8 cellular contexts compared by ENCODE assay signal in genomic region chr6:52881662-52881995, GRCh38. TPM values are rescaled to one million over a fixed set of nuclear protein-coding genes. Genes with fewer than 3 reads are reported as not detected.
DNase-seq lines count a peak whose midpoint lies in the region; TF ChIP-seq lines count a peak whose summit lies in the region.

No MANE protein-coding gene starts in this region.

- H3K9ac ChIP-seq in OCI-LY3 (ENCODE audit: low read length) = no peak overlapping the region

- no peaks in the 10 kb centered on the region for H3K36me3 Mint-ChIP-seq in nephron progenitor cell (ENCODE audit: low read depth)

- H3K4me3 Mint-ChIP-seq in nephron progenitor cell = peak overlapping the region; percentile 84

- no peaks in the 10 kb centered on the region for H3K79me2 ChIP-seq in OCI-LY3 (ENCODE audit: low read length)

- peak overlapping the region; percentile 93 for H2AFZ ChIP-seq in OCI-LY3 (ENCODE audit: low read depth, low read length)

- H3K36me3 ChIP-seq in BE2C = no peaks in the 10 kb centered on the region
- no peaks in the 10 kb centered on the region for H3K36me3 ChIP-seq in OCI-LY3 (replicated peaks; ENCODE audit: low read depth, low read length)
- no peaks in the 10 kb centered on the region for H3K36me3 ChIP-seq in effector memory CD4-positive, alpha-beta T cell (ENCODE audit: control insufficient read depth, insufficient read depth, low read length)
- H3K36me3 ChIP-seq in HAP-1 (replicated peaks) = no peaks in the 10 kb centered on the region

- no peak overlapping the region for H3K27ac ChIP-seq in OCI-LY3 (ENCODE audit: low read length)
- no peak overlapping the region for H3K27ac ChIP-seq in effector memory CD4-positive, alpha-beta T cell (ENCODE audit: insufficient read depth, low read length, poor library complexity, severe bottlenecking)

- H3K4me2 ChIP-seq in OCI-LY3 (ENCODE audit: low read length) = peak overlapping the region; percentile 70

- DNase-seq in BE2C (no peak), nephron progenitor cell (no peak), SKM-1 treated with dmso at 0.1 percent for 144 hours (lab: John Stamatoyannopoulos, UW; ENCODE audit: unreplicated experiment) (no peak), epidermal melanocyte (ENCODE audit: insufficient read length, low spot score) (no peak), HAP-1 (ENCODE audit: low spot score in 2 of 2) (no peak), GDM1 (lab: John Stamatoyannopoulos, UW) (no peak)
- no peak for DNase-seq in effector memory CD4-positive, alpha-beta T cell

- H3K9me3 ChIP-seq in BE2C (no peaks in the 10 kb centered on the region), OCI-LY3 (ENCODE audit: insufficient read depth, low read length) (no peaks in the 10 kb centered on the region), HAP-1 (no peaks in the 10 kb centered on the region)
- H3K9me3 ChIP-seq in effector memory CD4-positive, alpha-beta T cell (ENCODE audit: control insufficient read depth, low read length) = no peaks in the 10 kb centered on the region

- in situ Hi-C loops in HAP-1 (cut with MboI; ENCODE audit: low sequenced_read_pairs) = loop anchor here (10.0 kb wide), 1 partner anchor 113 kb away; the partner anchor contains the start of gene GSTA4

- no peaks in the 10 kb centered on the region for H4K20me1 ChIP-seq in OCI-LY3 (ENCODE audit: insufficient read depth, low read length)

- no peaks in the 10 kb centered on the region for H3K9me3 Mint-ChIP-seq in nephron progenitor cell

- peaks cover 5% of the 10 kb centered on the region for H3K4me1 Mint-ChIP-seq in nephron progenitor cell

- TF ChIP-seq CTCF in BE2C (IDR thresholded peaks at IDR 0.05; ENCODE audit: low read depth, low read length) = no peak
- TF ChIP-seq CTCF in OCI-LY3 (IDR thresholded peaks at IDR 0.05; ENCODE audit: low read depth, low read length) = no peak
- no peak for TF ChIP-seq CTCF in nephron progenitor cell (IDR thresholded peaks at IDR 0.05)

- H3K4me1 ChIP-seq in BE2C = no peaks in the 10 kb centered on the region
- H3K4me1 ChIP-seq in OCI-LY3 (ENCODE audit: low read length) = no peaks in the 10 kb centered on the region
- no peaks in the 10 kb centered on the region for H3K4me1 ChIP-seq in effector memory CD4-positive, alpha-beta T cell (ENCODE audit: control insufficient read depth, insufficient read depth, low read length, poor library complexity, severe bottlenecking)
- no peaks in the 10 kb centered on the region; the same call in 1 of the 2 replicates for H3K4me1 ChIP-seq in HAP-1

- H3K27me3 ChIP-seq in BE2C = no peaks in the 10 kb centered on the region
- H3K27me3 ChIP-seq in OCI-LY3 (ENCODE audit: low read depth, low read length) = no peaks in the 10 kb centered on the region
- H3K27me3 ChIP-seq in effector memory CD4-positive, alpha-beta T cell (replicated peaks; ENCODE audit: control insufficient read depth, insufficient read depth, low read length, poor library complexity, severe bottlenecking) = no peaks in the 10 kb centered on the region
- H3K27me3 ChIP-seq in HAP-1 (ENCODE audit: low read depth) = no peaks in the 10 kb centered on the region

- no peak overlapping the region for H3K27ac Mint-ChIP-seq in nephron progenitor cell

- H3K4me3 ChIP-seq in BE2C (ENCODE audit: low read depth, low read length) (peak overlapping the region; percentile 80), OCI-LY3 (ENCODE audit: low read length) (peak overlapping the region; percentile 83), HAP-1 (no peak overlapping the region)
- peak overlapping the region; percentile 59 for H3K4me3 ChIP-seq in effector memory CD4-positive, alpha-beta T cell (ENCODE audit: insufficient read depth, low read depth, low read length, poor library complexity, severe bottlenecking)

- peaks cover 8% of the 10 kb centered on the region for H3K27me3 Mint-ChIP-seq in nephron progenitor cell (ENCODE audit: low read depth, poor library complexity)

RNA-seq across cellular contexts. Expression of gene GSTA3, which starts 27.9 kb away (rescaled TPM):
- not detected for polyA plus RNA-seq in BE2C (2012; ENCODE audit: insufficient read depth, insufficient read length, low read depth)

RNA-seq across cellular contexts. Expression of gene GSTA5, which starts 41.0 kb away (rescaled TPM):
- not detected for polyA plus RNA-seq in BE2C (2012; ENCODE audit: insufficient read depth, insufficient read length, low read depth)
